In genomic region chr2:85583667-85584353, GRCh38 we compare ENCODE assay signal across 8 cellular contexts. TPM values are rescaled to one million over a fixed set of nuclear protein-coding genes. Genes with fewer than 3 reads are reported as not detected.
DNase-seq lines count a peak whose midpoint lies in the region; ATAC-seq and TF ChIP-seq lines count a peak whose summit lies in the region.

No MANE protein-coding gene starts in this region.

- peaks cover 26% of the 10 kb centered on the region for H3K36me3 Mint-ChIP-seq in T-helper 2 cell treated with Interferon-gamma antibody and Interleukin-4, amounts not matched to agents 5 μg/mL and 100 μg/mL, for 36 hours (ENCODE audit: low read depth)
- peaks cover 27% of the 10 kb centered on the region for H3K36me3 Mint-ChIP-seq in stimulated activated effector memory CD8-positive, alpha-beta T cell treated with anti-CD3 and anti-CD28 coated beads, Interleukin-12 subunit alpha, Interleukin-12 subunit beta, amount 100 ng/mL, for 72 hours
- H3K36me3 Mint-ChIP-seq in mesothelial cell of epicardium = peaks cover 7% of the 10 kb centered on the region

- H3K27ac Mint-ChIP-seq in T-helper 2 cell treated with Interferon-gamma antibody and Interleukin-4, amounts not matched to agents 5 μg/mL and 100 μg/mL, for 36 hours = peak overlapping the region; percentile 83
- peak overlapping the region; percentile 90 for H3K27ac Mint-ChIP-seq in stimulated activated effector memory CD8-positive, alpha-beta T cell treated with anti-CD3 and anti-CD28 coated beads, Interleukin-12 subunit alpha, Interleukin-12 subunit beta, amount 100 ng/mL, for 72 hours
- H3K27ac Mint-ChIP-seq in mesothelial cell of epicardium = no peak overlapping the region

- peak; percentile 34 to 45 for DNase-seq in stimulated activated CD4-positive, alpha-beta T cell treated with anti-CD3 and anti-CD28 coated beads, Interleukin-2, amount 100 ng/mL, for 24 hours
- no peak for DNase-seq in stimulated activated CD4-positive, alpha-beta T cell treated with anti-CD3 and anti-CD28 coated beads, Interleukin-4, amount 100 ng/mL, for 4 hours
- DNase-seq in T-helper 2 cell treated with Interferon-gamma antibody and Interleukin-4, amounts not matched to agents 5 μg/mL and 100 μg/mL, for 36 hours (ENCODE audit: low spot score) = peak; percentile 40
- peak; percentile 28 for DNase-seq in fibroblast of villous mesenchyme (ENCODE audit: low read depth)
- DNase-seq in stimulated activated effector memory CD8-positive, alpha-beta T cell treated with anti-CD3 and anti-CD28 coated beads, Interleukin-12 subunit alpha, Interleukin-12 subunit beta, amount 100 ng/mL, for 72 hours (ENCODE audit: low spot score in 2 of 2) = peak in 1 of 2 donors; percentile 68
- DNase-seq in mesothelial cell of epicardium (ENCODE audit: low spot score in 2 of 2, unreplicated experiment in 2 of 2) = no peak
- DNase-seq in SIG-M5 treated with dmso at 0.1 percent for 504 hours (lab: John Stamatoyannopoulos, UW; ENCODE audit: unreplicated experiment) = no peak

- no peaks in the 10 kb centered on the region for H3K27me3 Mint-ChIP-seq in T-helper 2 cell treated with Interferon-gamma antibody and Interleukin-4, amounts not matched to agents 5 μg/mL and 100 μg/mL, for 36 hours (ENCODE audit: low read depth)
- no peaks in the 10 kb centered on the region for H3K27me3 Mint-ChIP-seq in mesothelial cell of epicardium (ENCODE audit: low read depth)

- peak; percentile 63 for ATAC-seq in stimulated activated effector memory CD8-positive, alpha-beta T cell treated with anti-CD3 and anti-CD28 coated beads, Interleukin-12 subunit alpha, Interleukin-12 subunit beta, amount 100 ng/mL, for 72 hours
- no peak for ATAC-seq in SK-N-SH treated with all-trans-retinoic acid at 6 μM for 48 hours

- peak overlapping the region; percentile 81 for H3K4me3 Mint-ChIP-seq in T-helper 2 cell treated with Interferon-gamma antibody and Interleukin-4, amounts not matched to agents 5 μg/mL and 100 μg/mL, for 36 hours
- H3K4me3 Mint-ChIP-seq in stimulated activated effector memory CD8-positive, alpha-beta T cell treated with anti-CD3 and anti-CD28 coated beads, Interleukin-12 subunit alpha, Interleukin-12 subunit beta, amount 100 ng/mL, for 72 hours = peak overlapping the region; percentile 75
- H3K4me3 Mint-ChIP-seq in mesothelial cell of epicardium = no peak overlapping the region

- H3K4me1 Mint-ChIP-seq in T-helper 2 cell treated with Interferon-gamma antibody and Interleukin-4, amounts not matched to agents 5 μg/mL and 100 μg/mL, for 36 hours (ENCODE audit: low read depth) = peaks cover 46% of the 10 kb centered on the region
- H3K4me1 Mint-ChIP-seq in stimulated activated effector memory CD8-positive, alpha-beta T cell treated with anti-CD3 and anti-CD28 coated beads, Interleukin-12 subunit alpha, Interleukin-12 subunit beta, amount 100 ng/mL, for 72 hours = peaks cover 55% of the 10 kb centered on the region
- peaks cover 16% of the 10 kb centered on the region for H3K4me1 Mint-ChIP-seq in mesothelial cell of epicardium

- H3K9me3 Mint-ChIP-seq in T-helper 2 cell treated with Interferon-gamma antibody and Interleukin-4, amounts not matched to agents 5 μg/mL and 100 μg/mL, for 36 hours = no peaks in the 10 kb centered on the region
- H3K9me3 Mint-ChIP-seq in stimulated activated effector memory CD8-positive, alpha-beta T cell treated with anti-CD3 and anti-CD28 coated beads, Interleukin-12 subunit alpha, Interleukin-12 subunit beta, amount 100 ng/mL, for 72 hours = no peaks in the 10 kb centered on the region
- no peaks in the 10 kb centered on the region for H3K9me3 Mint-ChIP-seq in mesothelial cell of epicardium

- no peak for TF ChIP-seq CTCF in fibroblast of villous mesenchyme (IDR thresholded peaks at IDR 0.05; ENCODE audit: insufficient read depth, low read depth, low read length)
- TF ChIP-seq CTCF in mesothelial cell of epicardium (IDR thresholded peaks at IDR 0.05; ENCODE audit: unreplicated experiment) = no peak

- peak overlapping the region; percentile 56 for H3K4me3 ChIP-seq in fibroblast of villous mesenchyme (ENCODE audit: low read depth, low read length)

TF ChIP-seq in SK-N-SH treated with all-trans-retinoic acid at 6 μM for 48 hours, 23 proteins besides CTCF, POLR2A, EP300 and RAD21:
- TF ChIP-seq ESRRG (CRISPR knock-in tag; IDR thresholded peaks at IDR 0.05) (no peak), RARB (CRISPR knock-in tag; IDR thresholded peaks at IDR 0.05) (no peak), ARNTL (CRISPR knock-in tag; IDR thresholded peaks at IDR 0.05; ENCODE audit: borderline replicate concordance, low read depth) (no peak), ZFP30 (CRISPR knock-in tag; IDR thresholded peaks at IDR 0.05) (no peak), ISL1 (CRISPR knock-in tag; IDR thresholded peaks at IDR 0.05) (no peak), CREB5 (CRISPR knock-in tag; IDR thresholded peaks at IDR 0.05; ENCODE audit: low read depth) (no peak), TOX (CRISPR knock-in tag; IDR thresholded peaks at IDR 0.05; ENCODE audit: borderline replicate concordance) (no peak), POU6F1 (CRISPR knock-in tag; IDR thresholded peaks at IDR 0.05; ENCODE audit: borderline replicate concordance, low read depth) (no peak), CSDC2 (CRISPR knock-in tag; IDR thresholded peaks at IDR 0.05) (no peak), PATZ1 (CRISPR knock-in tag; IDR thresholded peaks at IDR 0.05; ENCODE audit: borderline replicate concordance) (no peak), ZC3H10 (CRISPR knock-in tag; IDR thresholded peaks at IDR 0.05) (no peak), ZFP3 (CRISPR knock-in tag; IDR thresholded peaks at IDR 0.05) (no peak), ZNF8 (CRISPR knock-in tag; IDR thresholded peaks at IDR 0.05) (no peak), BACH2 (CRISPR knock-in tag; IDR thresholded peaks at IDR 0.05; ENCODE audit: borderline replicate concordance) (no peak)

RNA-seq across cellular contexts. Expression of gene VAMP5, which starts 0.4 kb away (rescaled TPM):
- total RNA-seq in fibroblast of villous mesenchyme (18.1 and 22.9 TPM in 2 replicates), mesothelial cell of epicardium (2.5 to 3.7 TPM (median 3.4 TPM) in 3 replicates)

RNA-seq across cellular contexts. Expression of gene VAMP8, which starts 6.4 kb away (rescaled TPM):
- 2.2 and 3.5 TPM in 2 replicates for total RNA-seq in fibroblast of villous mesenchyme
- 51.0 to 55.7 TPM (median 55.5 TPM) in 3 replicates for total RNA-seq in mesothelial cell of epicardium

RNA-seq across cellular contexts. Expression of gene RNF181, which starts 11.7 kb away (rescaled TPM):
- 130 and 221 TPM in 2 replicates for total RNA-seq in fibroblast of villous mesenchyme
- 76.6 to 87.4 TPM (median 82.8 TPM) in 3 replicates for total RNA-seq in mesothelial cell of epicardium

RNA-seq across cellular contexts. Expression of gene TMEM150A, which starts 18.7 kb away (rescaled TPM):
- total RNA-seq in fibroblast of villous mesenchyme (8.6 and 10.6 TPM in 2 replicates), mesothelial cell of epicardium (13.5 to 15.2 TPM (median 14.4 TPM) in 3 replicates)

RNA-seq across cellular contexts. Expression of gene GGCX, which starts 22.5 kb away (rescaled TPM):
- 35.8 and 51.4 TPM in 2 replicates for total RNA-seq in fibroblast of villous mesenchyme
- 57.4 to 58.2 TPM (median 57.7 TPM) in 3 replicates for total RNA-seq in mesothelial cell of epicardium

Comparison
In these comparisons a context has a peak if more than half of its experiments do, and no peak if none do; other contexts are left out.
1. DNase-seq: peak in stimulated activated CD4-positive, alpha-beta T cell treated with anti-CD3 and anti-CD28 coated beads, Interleukin-2, amount 100 ng/mL, for 24 hours (2 of 2), T-helper 2 cell treated with Interferon-gamma antibody and Interleukin-4, amounts not matched to agents 5 μg/mL and 100 μg/mL, for 36 hours (single experiment) and fibroblast of villous mesenchyme (single experiment); none in stimulated activated CD4-positive, alpha-beta T cell treated with anti-CD3 and anti-CD28 coated beads, Interleukin-4, amount 100 ng/mL, for 4 hours (0 of 2), mesothelial cell of epicardium (0 of 2) and SIG-M5 treated with dmso at 0.1 percent for 504 hours (single experiment).
2. RNA of gene VAMP8, which starts 6.4 kb away (total RNA-seq): 51.0 to 55.7 TPM in mesothelial cell of epicardium; 2.2 to 3.5 TPM in fibroblast of villous mesenchyme; every median in the first group is over 10 times any median in the second.